ENCODE assay signal across 9 cellular contexts in genomic region chr9:37528652-37529072, GRCh38. TPM values are rescaled to one million over a fixed set of nuclear protein-coding genes. Genes with fewer than 3 reads are reported as not detected.
DNase-seq lines count a peak whose midpoint lies in the region; ATAC-seq lines count a peak whose summit lies in the region.
"Had no signal": no experiment of that assay in that cellular context is flagged by ENCODE, and none has a peak within 500 bp of the region (broad histone marks: within the 10 kb centered on the region; RNA-seq: fewer than 3 reads in every experiment).

No MANE protein-coding gene starts in this region.

- H3K4me3 Mint-ChIP-seq in activated T-cell treated with anti-CD3 and anti-CD28 coated beads, Interleukin-2, amount 50 U/mL, for 4 hours = peak overlapping the region; percentile 74
- H3K4me3 Mint-ChIP-seq in activated CD4-positive, alpha-beta memory T cell treated with anti-CD3 and anti-CD28 coated beads for 36 hours = peak overlapping the region; percentile 71
- peak overlapping the region; percentile 40 for H3K4me3 Mint-ChIP-seq in stimulated activated naive CD8-positive, alpha-beta T cell treated with anti-CD3 and anti-CD28 coated beads, Interleukin-15, Interleukin-2, amounts not matched to agents 100 ng/mL and 50 ng/mL, for 24 hours
- H3K4me3 Mint-ChIP-seq: neural crest cell had no signal

- H3K9me3 Mint-ChIP-seq in activated T-cell treated with anti-CD3 and anti-CD28 coated beads, Interleukin-2, amount 50 U/mL, for 4 hours = no peaks in the 10 kb centered on the region
- no peaks in the 10 kb centered on the region for H3K9me3 Mint-ChIP-seq in activated CD4-positive, alpha-beta memory T cell treated with anti-CD3 and anti-CD28 coated beads for 36 hours
- no peaks in the 10 kb centered on the region for H3K9me3 Mint-ChIP-seq in stimulated activated naive CD8-positive, alpha-beta T cell treated with anti-CD3 and anti-CD28 coated beads, Interleukin-15, Interleukin-2, amounts not matched to agents 100 ng/mL and 50 ng/mL, for 24 hours
- H3K9me3 Mint-ChIP-seq: neural crest cell had no signal

- CTCF ChIA-PET in activated CD4-positive, alpha-beta memory T cell treated with anti-CD3 and anti-CD28 coated beads for 36 hours (lab: Charles Lee) = no interaction called here

- H3K27ac Mint-ChIP-seq in activated CD4-positive, alpha-beta memory T cell treated with anti-CD3 and anti-CD28 coated beads for 36 hours = peak overlapping the region; percentile 94
- H3K27ac Mint-ChIP-seq in stimulated activated naive CD8-positive, alpha-beta T cell treated with anti-CD3 and anti-CD28 coated beads, Interleukin-15, Interleukin-2, amounts not matched to agents 100 ng/mL and 50 ng/mL, for 24 hours = peak overlapping the region; percentile 67

- POLR2A ChIA-PET in activated CD4-positive, alpha-beta memory T cell treated with anti-CD3 and anti-CD28 coated beads for 36 hours (lab: Charles Lee) = interaction anchor here (0.7 to 1.6 kb wide), 2 partner anchors 48 to 63 kb away, joined by 3 read pairs; partner anchors contain the start of genes FBXO10 and ZBTB5

- intact Hi-C loops in activated CD4-positive, alpha-beta memory T cell treated with anti-CD3 and anti-CD28 coated beads for 36 hours (cut with micrococcal nuclease) = loop anchor here (1.0 to 5.0 kb wide), 5 partner anchors 43 to 119 kb away; partner anchors contain the start of genes FBXO10, POLR1E, TOMM5 and ZBTB5

- DNase-seq in activated T-cell treated with anti-CD3 and anti-CD28 coated beads, Interleukin-2, amount 50 U/mL, for 4 hours = no peak
- DNase-seq in activated T-cell treated with anti-CD3 and anti-CD28 coated beads for 4 hours (no peak), OCI-M2 (lab: John Stamatoyannopoulos, UW; ENCODE audit: unreplicated experiment) (no peak), NCI-H345 (lab: John Stamatoyannopoulos, UW) (no peak)
- DNase-seq in activated CD4-positive, alpha-beta memory T cell treated with anti-CD3 and anti-CD28 coated beads for 36 hours = peak; percentile 64

- H3K27me3 Mint-ChIP-seq in activated T-cell treated with anti-CD3 and anti-CD28 coated beads, Interleukin-2, amount 50 U/mL, for 4 hours (ENCODE audit: low read depth) = no peaks in the 10 kb centered on the region
- no peaks in the 10 kb centered on the region for H3K27me3 Mint-ChIP-seq in activated CD4-positive, alpha-beta memory T cell treated with anti-CD3 and anti-CD28 coated beads for 36 hours
- H3K27me3 Mint-ChIP-seq in stimulated activated naive CD8-positive, alpha-beta T cell treated with anti-CD3 and anti-CD28 coated beads, Interleukin-15, Interleukin-2, amounts not matched to agents 100 ng/mL and 50 ng/mL, for 24 hours = no peaks in the 10 kb centered on the region

- peaks cover 32% of the 10 kb centered on the region for H3K4me1 Mint-ChIP-seq in activated T-cell treated with anti-CD3 and anti-CD28 coated beads, Interleukin-2, amount 50 U/mL, for 4 hours (ENCODE audit: low read depth)
- H3K4me1 Mint-ChIP-seq in activated CD4-positive, alpha-beta memory T cell treated with anti-CD3 and anti-CD28 coated beads for 36 hours (ENCODE audit: low read depth) = peaks cover 42% of the 10 kb centered on the region
- H3K4me1 Mint-ChIP-seq in stimulated activated naive CD8-positive, alpha-beta T cell treated with anti-CD3 and anti-CD28 coated beads, Interleukin-15, Interleukin-2, amounts not matched to agents 100 ng/mL and 50 ng/mL, for 24 hours (ENCODE audit: low read depth) = peaks cover 17% of the 10 kb centered on the region

- peaks cover 15% of the 10 kb centered on the region for H3K36me3 Mint-ChIP-seq in activated T-cell treated with anti-CD3 and anti-CD28 coated beads, Interleukin-2, amount 50 U/mL, for 4 hours (ENCODE audit: insufficient read depth)
- peaks cover 5% of the 10 kb centered on the region for H3K36me3 Mint-ChIP-seq in activated CD4-positive, alpha-beta memory T cell treated with anti-CD3 and anti-CD28 coated beads for 36 hours
- peaks cover 25% of the 10 kb centered on the region for H3K36me3 Mint-ChIP-seq in stimulated activated naive CD8-positive, alpha-beta T cell treated with anti-CD3 and anti-CD28 coated beads, Interleukin-15, Interleukin-2, amounts not matched to agents 100 ng/mL and 50 ng/mL, for 24 hours (ENCODE audit: low read depth)

- peak; percentile 53 to 55 for ATAC-seq in activated T-cell treated with anti-CD3 and anti-CD28 coated beads, Interleukin-2, amount 50 U/mL, for 4 hours
- ATAC-seq in esophagus mucosa (peak; percentile 6), HG03097 (IDR thresholded peaks at IDR 0.05; ENCODE audit: low FRiP score, unreplicated experiment) (no peak)

RNA-seq across cellular contexts. Expression of gene POLR1E, which starts 42.9 kb away (rescaled TPM):
- 10 to 100 TPM; 82.4 to 92.2 (median 85.2) TPM for total RNA-seq in activated T-cell treated with anti-CD3 and anti-CD28 coated beads, Interleukin-2, amount 50 U/mL, for 4 hours
- 10 to 100 TPM; 56.7 to 58.0 TPM for total RNA-seq in activated CD4-positive, alpha-beta memory T cell treated with anti-CD3 and anti-CD28 coated beads for 36 hours
- total RNA-seq in esophagus mucosa = 18.2 TPM

RNA-seq across cellular contexts. Expression of gene FBXO10, which starts 47.5 kb away (rescaled TPM):
- total RNA-seq in activated T-cell treated with anti-CD3 and anti-CD28 coated beads, Interleukin-2, amount 50 U/mL, for 4 hours = 1 to 10 TPM; 1.7 to 2.7 (median 2.5) TPM
- total RNA-seq in activated CD4-positive, alpha-beta memory T cell treated with anti-CD3 and anti-CD28 coated beads for 36 hours = 1 to 10 TPM; 3.6 to 3.9 TPM
- 3.4 TPM for total RNA-seq in esophagus mucosa
